Comparison of ENCODE assay signal across 8 cellular contexts in genomic region chr19:1478934-1479707, GRCh38. TPM values are rescaled to one million over a fixed set of nuclear protein-coding genes. Genes with fewer than 3 reads are reported as not detected.
A peak's percentile ranks its signal among the peaks of the same experiment; 100 is the strongest.
DNase-seq lines count a peak whose midpoint lies in the region; ATAC-seq, FAIRE-seq and TF ChIP-seq lines count a peak whose summit lies in the region.

Gene C19orf25 (minus strand): TSS chr19:1479215. CDS start chr19:1478903, 312 bp downstream.

- H3K4me1 Mint-ChIP-seq in T-helper 17 cell, result peaks cover 14% of the 10 kb centered on the region

- H3K9me3 ChIP-seq in T-helper 17 cell (ENCODE audit: control insufficient read depth, low read length, poor library complexity, severe bottlenecking), result no peaks in the 10 kb centered on the region
- H3K9me3 ChIP-seq in left ventricle myocardium inferior (replicated peaks), result no peaks in the 10 kb centered on the region
- H3K9me3 ChIP-seq in prostate gland, result no peaks in the 10 kb centered on the region

- peak; percentile 99 for FAIRE-seq in GM12892 (lab: Jason Lieb, UNC)

- intact Hi-C loops in left ventricle myocardium inferior (cut with micrococcal nuclease) (no loop called here), prostate gland (cut with DNase I) (no loop called here)

- no peaks in the 10 kb centered on the region for H3K27me3 Mint-ChIP-seq in T-helper 17 cell

- peak within 1 kb of the TSS; percentile 86 for H3K27ac ChIP-seq in left ventricle myocardium inferior (replicated peaks)
- H3K27ac ChIP-seq in prostate gland, result peak within 1 kb of the TSS; percentile 57 to 68

- H3K27me3 ChIP-seq in left ventricle myocardium inferior (ENCODE audit: low read depth) (no peaks in the 10 kb centered on the region), prostate gland (replicated peaks; ENCODE audit: insufficient read depth) (no peaks in the 10 kb centered on the region)

- H3K4me1 ChIP-seq in left ventricle myocardium inferior, result peaks cover 32% of the 10 kb centered on the region
- H3K4me1 ChIP-seq in prostate gland (replicated peaks), result no peaks in the 10 kb centered on the region

- ATAC-seq in HG02870 (IDR thresholded peaks at IDR 0.05; ENCODE audit: unreplicated experiment), result peak; percentile 90
- ATAC-seq in T-helper 17 cell, result peak; percentile 99

- peaks cover 4% of the 10 kb centered on the region for H3K36me3 ChIP-seq in left ventricle myocardium inferior
- no peaks in the 10 kb centered on the region for H3K36me3 ChIP-seq in prostate gland

- DNase-seq in GM12892 (ENCODE audit: insufficient read length), result peak; percentile 99
- DNase-seq in NCI-H187 (lab: John Stamatoyannopoulos, UW), result peak; percentile 82 to 93
- peak; percentile 81 to 85 (median 84) for DNase-seq in T-helper 17 cell
- DNase-seq in amniotic stem cell (lab: John Stamatoyannopoulos, UW), result peak; percentile 80
- peak; percentile 94 for DNase-seq in left ventricle myocardium inferior
- peak; percentile 90 for DNase-seq in prostate gland (ENCODE audit: low spot score)
- peak; percentile 95 for DNase-seq in ureter (ENCODE audit: low spot score)

- H3K4me3 ChIP-seq in left ventricle myocardium inferior, result peak within 1 kb of the TSS; percentile 100
- peak within 1 kb of the TSS; percentile 89 to 92 for H3K4me3 ChIP-seq in prostate gland

- H3K27ac Mint-ChIP-seq in T-helper 17 cell, result peak within 1 kb of the TSS; percentile 89

- WGBS in prostate gland, result under 1% methylated on average over 58 of the region's 71 CpGs

- TF ChIP-seq POLR2A in GM12892 (IDR thresholded peaks at IDR 0.05; ENCODE audit: low read depth, low read length), result peak; percentile 87; the same call in 1 of the 2 replicates
- peak; percentile 57 for TF ChIP-seq POLR2A in prostate gland (IDR thresholded peaks at IDR 0.05)

- no peak for TF ChIP-seq CTCF in left ventricle myocardium inferior (IDR thresholded peaks at IDR 0.05; ENCODE audit: borderline replicate concordance)
- TF ChIP-seq CTCF in prostate gland (IDR thresholded peaks at IDR 0.05), result peak in 2 of 4 experiments; percentile 9 to 10

- H3K4me3 Mint-ChIP-seq in T-helper 17 cell, result peak within 1 kb of the TSS; percentile 96

- peaks cover 4% of the 10 kb centered on the region for H3K36me3 Mint-ChIP-seq in T-helper 17 cell (ENCODE audit: low read depth)

RNA-seq across cellular contexts. Expression of gene C19orf25, which starts in this region (rescaled TPM):
- polyA plus RNA-seq in GM12892 (2012; ENCODE audit: missing spikeins), result 11.2 TPM
- total RNA-seq in T-helper 17 cell (10 to 100 TPM; 24.3 to 29.0 TPM), left ventricle myocardium inferior (16.1 TPM), prostate gland (10 to 100 TPM; 54.0 to 93.0 TPM), ureter (23.9 TPM)

Comparison
In these comparisons a context has a peak if more than half of its experiments do, and no peak if none do; other contexts are left out.
1. Peak in every context shown above with its lines: DNase-seq, ATAC-seq, H3K4me3 ChIP-seq and H3K27ac ChIP-seq.